12 cellular contexts compared by ENCODE assay signal in the genomic region with DNA sequence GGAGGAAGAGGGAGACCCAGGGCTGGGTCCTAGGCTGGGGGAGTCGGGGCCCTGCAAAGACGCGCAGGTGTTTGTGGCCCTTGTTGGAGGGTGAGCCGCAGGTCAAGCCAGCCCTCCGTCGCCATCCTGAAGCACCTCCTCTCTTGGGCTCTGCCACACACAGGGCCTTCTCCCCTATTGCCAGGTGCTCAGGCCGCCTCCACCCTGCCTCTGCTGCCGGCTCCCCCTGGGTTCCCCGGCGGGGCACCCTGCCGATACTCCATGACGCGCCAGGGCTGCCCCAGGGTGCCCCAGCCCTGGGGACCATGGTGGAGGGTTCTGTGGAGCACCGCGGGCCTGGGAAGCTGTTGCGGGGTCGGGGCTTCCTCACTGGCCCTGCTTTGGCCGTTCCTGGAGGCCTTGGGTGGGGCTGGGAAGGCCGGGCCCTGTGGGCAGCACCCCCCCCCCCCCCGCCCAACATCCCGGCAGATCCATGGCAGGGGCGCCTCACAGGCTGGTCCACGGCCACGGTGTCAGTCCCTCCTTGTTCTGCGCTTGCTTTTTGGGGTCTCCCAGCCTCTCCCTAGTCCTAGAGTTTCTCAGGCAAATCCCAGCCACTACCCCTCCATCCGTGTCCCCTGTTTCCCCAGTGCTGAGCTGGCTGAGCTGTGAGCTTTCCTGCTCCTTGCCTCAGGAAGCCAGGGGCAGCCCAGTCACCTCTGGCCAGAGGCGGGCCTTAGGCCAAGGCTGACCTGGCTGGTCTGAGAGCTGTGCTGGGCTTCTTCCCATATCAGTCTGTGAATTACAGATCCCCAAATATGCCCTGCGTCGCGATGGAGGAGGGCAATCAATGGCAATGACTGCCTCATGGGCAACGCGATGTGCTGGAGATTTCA. TPM values are rescaled to one million over a fixed set of nuclear protein-coding genes. Genes with fewer than 3 reads are reported as not detected.
DNase-seq lines count a peak whose midpoint lies in the region; ATAC-seq and TF ChIP-seq lines count a peak whose summit lies in the region.
"Had no signal": no experiment of that assay in that cellular context is flagged by ENCODE, and none has a peak within 500 bp of the region (broad histone marks: within the 10 kb centered on the region; RNA-seq: fewer than 3 reads in every experiment).

No MANE protein-coding gene starts in this region.

- H3K9me3 ChIP-seq in PC-9 (ENCODE audit: insufficient read depth, low read depth) (no peaks in the 10 kb centered on the region), psoas muscle (no peaks in the 10 kb centered on the region)
- H3K9me3 ChIP-seq: mucosa of descending colon had no signal

- DNase-seq in GM12864 (ENCODE audit: low read depth) (no peak), PC-9 (no peak), left ventricle myocardium superior (peak; percentile 31), psoas muscle (peak in 1 of 2 donors; percentile 41), NCI-H774 (lab: John Stamatoyannopoulos, UW) (no peak), NCI-H2227 (lab: John Stamatoyannopoulos, UW; ENCODE audit: unreplicated experiment) (no peak)
- DNase-seq: activated effector memory CD4-positive, alpha-beta T cell treated with anti-CD3 and anti-CD28 coated beads, Interleukin-2, amount 50 U/mL, for 16 hours; mucosa of descending colon; NCI-H187 treated with DMSO at 0.1 percent for 48 hours had no signal

- CTCF ChIA-PET in PC-9 (lab: Charles Lee), result interaction anchor here (0.6 kb wide), 1 partner anchor 59 kb away, joined by 3 read pairs; no protein-coding TSS in a partner anchor

- no peak overlapping the region for H3K27ac ChIP-seq in PC-9
- no peak overlapping the region for H3K27ac ChIP-seq in psoas muscle
- H3K27ac ChIP-seq: epithelial cell of prostate had no signal

- no peaks in the 10 kb centered on the region for H3K9me2 ChIP-seq in PC-9 (ENCODE audit: insufficient read depth)

- H3F3A ChIP-seq in PC-9 (ENCODE audit: insufficient read depth, low read depth), result peaks cover 5% of the 10 kb centered on the region; the same call in 1 of the 2 replicates

- no peak overlapping the region; the same call in 1 of the 2 replicates for H3K4me2 ChIP-seq in PC-9

- H3K79me2 ChIP-seq in PC-9 (ENCODE audit: low read depth), result no peaks in the 10 kb centered on the region

- POLR2A ChIA-PET in PC-9 (lab: Charles Lee; ENCODE audit: unreplicated experiment), result no interaction called here

- ATAC-seq in left ventricle myocardium superior (no peak), psoas muscle (no peak), HG03159 (IDR thresholded peaks at IDR 0.05; ENCODE audit: unreplicated experiment) (no peak), HG03139 (IDR thresholded peaks at IDR 0.05; ENCODE audit: unreplicated experiment) (no peak)

- no peaks in the 10 kb centered on the region for H4K20me1 ChIP-seq in PC-9 (ENCODE audit: insufficient read depth)

- intact Hi-C loops in PC-9 (cut with micrococcal nuclease; ENCODE audit: unreplicated experiment), result no loop called here
- intact Hi-C loops in left ventricle myocardium superior (cut with micrococcal nuclease), result loop anchor here (10.0 kb wide), 1 partner anchor 80 kb away; no protein-coding TSS in a partner anchor
- intact Hi-C loops in psoas muscle (cut with DNase I), result loop anchor here (5.0 to 10.0 kb wide), 3 partner anchors 77 to 332 kb away; no protein-coding TSS in a partner anchor

- peak overlapping the region; percentile 79 for H3K4me3 ChIP-seq in GM12864 (ENCODE audit: low read depth, low read length)
- peak overlapping the region; percentile 78; the same call in 1 of the 2 replicates for H3K4me3 ChIP-seq in PC-9
- peak overlapping the region; percentile 68 for H3K4me3 ChIP-seq in psoas muscle

- H3K27me3 ChIP-seq in PC-9 (ENCODE audit: insufficient read depth, low read depth), result no peaks in the 10 kb centered on the region
- H3K27me3 ChIP-seq in psoas muscle (ENCODE audit: insufficient read depth in 3 of 3, low read length in 2 of 3), result peaks cover 0 to 10% (median 4%) of the 10 kb centered on the region in 3 donors

- no peaks in the 10 kb centered on the region for H3K4me1 ChIP-seq in PC-9 (replicated peaks; ENCODE audit: insufficient read depth)
- H3K4me1 ChIP-seq in psoas muscle, result peaks cover 16% of the 10 kb centered on the region

- BruUV-seq in PC-9 (replicated peaks; lab: Mats Ljungman, UMichigan), result no TSS peak

- no peak overlapping the region for H2AFZ ChIP-seq in PC-9

- TF ChIP-seq CTCF in GM12864 (IDR thresholded peaks at IDR 0.05; ENCODE audit: low read depth, low read length, missing control alignments), result no peak
- TF ChIP-seq CTCF in PC-9 (conservative IDR thresholded peaks at IDR 0.05), result no peak
- no peak for TF ChIP-seq CTCF in psoas muscle (IDR thresholded peaks at IDR 0.05)

- 82 to 88% (median 83%) methylated on average over 26 to 32 of the region's 32 CpGs for WGBS in psoas muscle, 3 donors

- H3K36me3 ChIP-seq in PC-9 (ENCODE audit: low read depth) (no peaks in the 10 kb centered on the region), psoas muscle (ENCODE audit: insufficient read depth in 1 of 2, low read depth in 1 of 2) (no peaks in the 10 kb centered on the region)

RNA-seq across cellular contexts. Expression of a gene that starts 2.3 kb away (rescaled TPM):
- total RNA-seq in PC-9 (2021) (1.8 and 2.6 TPM in 2 replicates), left ventricle myocardium superior (4.1 TPM), psoas muscle (1 to 10 TPM in 3 of 4 donors, under 1 TPM in 1; 0.97 to 2.4 (median 1.6) TPM)
- polyA plus RNA-seq in psoas muscle, result 1 to 10 TPM in 2 of 3 donors, under 1 TPM in 1; 0.97 to 1.7 (median 1.7) TPM
